In genomic region chr1:175191654-175192053, GRCh38 we compare ENCODE assay signal across 7 cellular contexts. TPM values are rescaled to one million over a fixed set of nuclear protein-coding genes. Genes with fewer than 3 reads are reported as not detected.
DNase-seq lines count a peak whose midpoint lies in the region; ATAC-seq and TF ChIP-seq lines count a peak whose summit lies in the region.

No MANE protein-coding gene starts in this region.

- peak overlapping the region; percentile 97 for H3K27ac Mint-ChIP-seq in activated B cell treated with CpG ODN at 0.5 μM for 24 hours

- peak overlapping the region; percentile 84 to 95 (median 90) for H3K27ac ChIP-seq in heart left ventricle

- H3K4me1 Mint-ChIP-seq in activated B cell treated with CpG ODN at 0.5 μM for 24 hours = peaks cover 92% of the 10 kb centered on the region

- DNase-seq in activated B cell treated with CpG ODN at 0.5 μM for 24 hours (no peak), heart left ventricle (no peak), renal cortical epithelial cell (ENCODE audit: low read depth) (peak; percentile 26)

- H3K27me3 ChIP-seq in heart left ventricle = no peaks in the 10 kb centered on the region

- H3K36me3 Mint-ChIP-seq in activated B cell treated with CpG ODN at 0.5 μM for 24 hours (ENCODE audit: low read depth) = peaks cover 44% of the 10 kb centered on the region

- peak overlapping the region; percentile 99 for H3K4me3 Mint-ChIP-seq in activated B cell treated with CpG ODN at 0.5 μM for 24 hours

- intact Hi-C loops in activated B cell treated with CpG ODN at 0.5 μM for 24 hours (cut with micrococcal nuclease) = loop anchor here (1.0 to 5.0 kb wide), 3 partner anchors 18 to 1016 kb away; partner anchors contain the start of gene COP1
- intact Hi-C loops in heart left ventricle (cut with DNase I) = loop anchor here in 4 of 10 donors (5.0 kb wide), 3 partner anchors 34 to 81 kb away; no protein-coding TSS in a partner anchor

- H3K4me1 ChIP-seq in heart left ventricle = peaks cover 0 to 62% (median 38%) of the 10 kb centered on the region in 12 donors

- H3K36me3 ChIP-seq in heart left ventricle = peaks cover 0 to 3% (median 0%) of the 10 kb centered on the region in 9 donors

- no peak for TF ChIP-seq POLR2A in heart left ventricle (IDR thresholded peaks at IDR 0.05)

- POLR2A ChIA-PET in activated B cell treated with CpG ODN at 0.5 μM for 24 hours (lab: Charles Lee) = interaction anchor here (1.0 to 6.7 kb wide), 10 partner anchors 9 to 127 kb away, joined by 3 to 64 read pairs (median 6); no protein-coding TSS in a partner anchor

- H3K27me3 Mint-ChIP-seq in activated B cell treated with CpG ODN at 0.5 μM for 24 hours = no peaks in the 10 kb centered on the region

- H3K4me3 ChIP-seq in GM12875 (ENCODE audit: low read depth, low read length) = peak overlapping the region; percentile 58
- peak overlapping the region; percentile 57 to 93 (median 74) for H3K4me3 ChIP-seq in heart left ventricle

- CTCF ChIA-PET in activated B cell treated with CpG ODN at 0.5 μM for 24 hours (lab: Charles Lee) = interaction anchor here (0.9 to 1.4 kb wide), 7 partner anchors 8 to 128 kb away, joined by 3 to 14 read pairs (median 5); no protein-coding TSS in a partner anchor

- no peaks in the 10 kb centered on the region for H3K9me3 ChIP-seq in heart left ventricle

- WGBS in heart left ventricle, 4 donors = 8 to 10% (median 9%) methylated on average over 7 of the region's 7 CpGs

- ATAC-seq in HG02943 (IDR thresholded peaks at IDR 0.05; ENCODE audit: low read depth, unreplicated experiment) = peak; percentile 43
- ATAC-seq in activated B cell treated with CpG ODN at 0.5 μM for 24 hours (ENCODE audit: low read depth) = peak; percentile 23
- peak in 1 of 4 donors; percentile 38 for ATAC-seq in heart left ventricle
- no peak for ATAC-seq in GM19351 (IDR thresholded peaks at IDR 0.05; ENCODE audit: unreplicated experiment)
- no peak for ATAC-seq in HG03045 (IDR thresholded peaks at IDR 0.05; ENCODE audit: unreplicated experiment)

- H3K9me3 Mint-ChIP-seq in activated B cell treated with CpG ODN at 0.5 μM for 24 hours = no peaks in the 10 kb centered on the region

- TF ChIP-seq CTCF in GM12875 (IDR thresholded peaks at IDR 0.05; ENCODE audit: borderline replicate concordance, insufficient read depth, low read depth, low read length) (no peak), activated B cell treated with CpG ODN at 0.5 μM for 24 hours (IDR thresholded peaks at IDR 0.05) (no peak), heart left ventricle (IDR thresholded peaks at IDR 0.05) (no peak)

RNA-seq across cellular contexts. Expression of gene KIAA0040, which starts 0.9 kb away (rescaled TPM):
- total RNA-seq in activated B cell treated with CpG ODN at 0.5 μM for 24 hours (55.5 and 57.2 TPM in 2 replicates), heart left ventricle (10 to 100 TPM; 10.0 to 45.3 (median 12.9) TPM), renal cortical epithelial cell (6.1 and 8.7 TPM in 2 replicates)
- 10 to 100 TPM in 1 of 2 donors, 1 to 10 TPM in 1; 4.8 to 16.0 TPM for polyA plus RNA-seq in heart left ventricle

Comparison
In these comparisons a context has a peak if more than half of its experiments do, and no peak if none do; other contexts are left out.
1. ATAC-seq: peak in HG02943 (single experiment) and activated B cell treated with CpG ODN at 0.5 μM for 24 hours (single experiment); none in GM19351 (single experiment) and HG03045 (single experiment).